In the genomic region with DNA sequence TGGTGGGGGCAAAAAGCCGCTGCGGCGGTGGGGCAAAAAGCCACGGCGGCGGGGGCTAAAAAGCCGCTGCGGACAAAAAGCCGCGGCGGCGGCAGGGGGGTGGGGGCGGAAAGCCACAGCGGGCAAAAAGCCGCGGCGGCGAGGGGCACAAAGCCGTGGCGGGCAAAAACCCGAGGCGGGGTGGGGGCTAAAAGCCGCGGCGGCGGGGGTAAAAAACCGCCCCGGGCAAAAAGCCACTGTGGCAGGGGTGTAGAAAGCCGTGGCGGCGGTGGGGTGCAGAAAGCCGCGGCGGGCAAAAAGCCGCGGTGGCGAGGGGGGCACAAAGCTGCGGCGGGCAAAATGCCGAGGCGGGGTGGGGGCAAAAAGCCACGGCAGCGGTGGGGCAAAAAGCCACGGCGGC, we compare ENCODE assay signal across 17 cellular contexts.
"Had no signal": no experiment of that assay in that cellular context is flagged by ENCODE, and none has a peak within 500 bp of the region (broad histone marks: within the 10 kb centered on the region; RNA-seq: fewer than 3 reads in every experiment).

No MANE protein-coding gene starts in this region.

- H3K79me2 ChIP-seq: hepatocyte had no signal

- H3K9me3 ChIP-seq: uterus had no signal

- H3K4me3 ChIP-seq: dorsolateral prefrontal cortex, hepatocyte, thoracic aorta, transverse colon, uterus had no signal

- ATAC-seq: stimulated activated memory B cell treated with anti-CD40 and anti-IgM and Interleukin-4, amounts not matched to agents 10 μg/mL and 1 μg/mL and 100 μg/mL, for 72 hours had no signal

- FAIRE-seq: small intestine had no signal

- H3K36me3 ChIP-seq: thoracic aorta, transverse colon, uterus had no signal

- DNase-seq: cortex of kidney; dorsolateral prefrontal cortex; effector CD8-positive, alpha-beta T cell; foreskin melanocyte; head of caudate nucleus; kidney glomerular epithelial cell; mesendoderm; naive B cell; nephron progenitor cell; small intestine; stimulated activated CD4-positive, alpha-beta T cell treated with anti-CD3 and anti-CD28 coated beads, Interleukin-4, amount 100 ng/mL, for 1 hour; transverse colon; uterus had no signal

- H2AFZ ChIP-seq: hepatocyte had no signal

- H3K4me2 ChIP-seq: hepatocyte had no signal

- H3K27ac Mint-ChIP-seq: naive B cell; nephron progenitor cell; stimulated activated memory B cell treated with anti-CD40 and anti-IgM and Interleukin-4, amounts not matched to agents 10 μg/mL and 1 μg/mL and 100 μg/mL, for 72 hours; stimulated activated naive CD8-positive, alpha-beta T cell treated with anti-CD3 and anti-CD28 coated beads, Interleukin-15, Interleukin-2, amounts not matched to agents 100 ng/mL and 50 ng/mL, for 24 hours had no signal

- H3K4me1 ChIP-seq: transverse colon, uterus had no signal

- H3K27me3 Mint-ChIP-seq: naive B cell; stimulated activated memory B cell treated with anti-CD40 and anti-IgM and Interleukin-4, amounts not matched to agents 10 μg/mL and 1 μg/mL and 100 μg/mL, for 72 hours; stimulated activated naive CD8-positive, alpha-beta T cell treated with anti-CD3 and anti-CD28 coated beads, Interleukin-15, Interleukin-2, amounts not matched to agents 100 ng/mL and 50 ng/mL, for 24 hours had no signal

- H3K4me3 Mint-ChIP-seq: naive B cell; nephron progenitor cell; stimulated activated memory B cell treated with anti-CD40 and anti-IgM and Interleukin-4, amounts not matched to agents 10 μg/mL and 1 μg/mL and 100 μg/mL, for 72 hours; stimulated activated naive CD8-positive, alpha-beta T cell treated with anti-CD3 and anti-CD28 coated beads, Interleukin-15, Interleukin-2, amounts not matched to agents 100 ng/mL and 50 ng/mL, for 24 hours had no signal

- H3K27ac ChIP-seq: dorsolateral prefrontal cortex, hepatocyte, thoracic aorta, transverse colon, uterus had no signal

- H3K27me3 ChIP-seq: hepatocyte, uterus had no signal

- H3K4me1 Mint-ChIP-seq: nephron progenitor cell; stimulated activated memory B cell treated with anti-CD40 and anti-IgM and Interleukin-4, amounts not matched to agents 10 μg/mL and 1 μg/mL and 100 μg/mL, for 72 hours had no signal
